In the genomic region with DNA sequence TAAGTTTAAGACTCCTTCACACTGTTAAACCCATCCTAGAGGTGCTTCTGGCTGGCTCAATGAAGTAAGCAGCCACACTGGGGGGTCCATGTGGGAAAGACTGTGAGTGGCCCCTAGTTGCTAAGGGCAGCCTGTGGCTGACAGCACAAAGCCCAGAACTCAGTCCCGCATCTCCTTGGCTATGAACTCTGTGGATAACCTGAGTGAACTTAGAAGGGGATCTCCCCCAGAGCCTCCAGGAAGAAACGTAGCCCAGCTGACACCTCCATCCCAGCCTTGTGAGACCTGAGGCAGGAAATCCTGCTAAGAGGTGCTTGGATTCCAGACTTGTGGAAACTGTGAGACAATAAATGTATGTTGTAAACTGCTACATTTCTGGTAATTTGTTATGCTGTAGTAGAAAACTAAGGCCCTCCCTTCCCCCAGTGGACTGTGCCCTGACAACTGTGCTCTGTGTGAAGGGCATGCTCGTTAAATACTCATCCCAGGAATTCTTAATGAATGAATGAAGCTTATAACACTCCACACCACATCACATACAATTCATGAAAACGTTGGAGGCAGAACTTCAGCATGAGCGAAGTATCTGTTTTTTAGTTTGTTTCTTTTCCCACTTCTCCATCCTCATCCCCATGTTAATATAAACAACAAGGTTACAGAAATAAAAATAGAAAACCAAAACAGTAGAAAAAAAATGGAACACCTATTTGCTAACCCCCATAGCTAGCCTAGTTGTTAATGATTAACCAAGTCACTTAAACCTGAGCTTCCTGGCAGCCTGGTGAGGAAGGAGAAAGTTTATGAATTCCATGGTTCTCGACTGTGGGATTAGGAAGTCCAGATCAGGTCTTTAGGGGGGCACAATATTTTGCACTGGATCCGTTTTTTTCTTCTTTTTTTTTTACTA, we compare ENCODE assay signal across 13 cellular contexts. TPM values are rescaled to one million over a fixed set of nuclear protein-coding genes. Genes with fewer than 3 reads are reported as not detected.
"Had no signal": no experiment of that assay in that cellular context is flagged by ENCODE, and none has a peak within 500 bp of the region (broad histone marks: within the 10 kb centered on the region; RNA-seq: fewer than 3 reads in every experiment).

No MANE protein-coding gene starts in this region.

- H3K9me3 ChIP-seq: left ventricle myocardium inferior, ovary, tibial artery had no signal

- H3K36me3 ChIP-seq: left ventricle myocardium inferior, ovary, tibial artery had no signal

- DNase-seq: activated CD4-positive, alpha-beta memory T cell treated with anti-CD3 and anti-CD28 coated beads, Interleukin-2, amount 10 ng/mL, durations not matched to agents 7 days and 5 days; activated CD8-positive, alpha-beta memory T cell treated with anti-CD3 and anti-CD28 coated beads, Interleukin-2, amount 10 ng/mL, durations not matched to agents 7 days and 5 days; hippocampal formation; left ventricle myocardium inferior; naive thymus-derived CD4-positive, alpha-beta T cell; ovary; stimulated activated naive CD4-positive, alpha-beta T cell; tibial artery had no signal

- FAIRE-seq: islet of Langerhans, TTC549 had no signal

- H3K4me3 ChIP-seq: left ventricle myocardium inferior, ovary, tibial artery had no signal

- ATAC-seq: activated CD8-positive, alpha-beta memory T cell treated with anti-CD3 and anti-CD28 coated beads, Interleukin-2, amount 10 ng/mL, durations not matched to agents 7 days and 5 days; foreskin keratinocyte; naive thymus-derived CD4-positive, alpha-beta T cell had no signal

- H3K4me1 ChIP-seq: foreskin keratinocyte, tibial artery had no signal

- H3K27ac ChIP-seq: foreskin keratinocyte, left ventricle myocardium inferior, ovary, tibial artery had no signal

RNA-seq across cellular contexts. Expression of a gene that starts 36.8 kb away (rescaled TPM):
- total RNA-seq: chondrocyte, fibroblast of lung, foreskin keratinocyte had no signal
- polyA plus RNA-seq: fibroblast of lung had no signal
